11 cellular contexts compared by ENCODE assay signal in genomic region chr4:185847352-185848078, GRCh38. TPM values are rescaled to one million over a fixed set of nuclear protein-coding genes. Genes with fewer than 3 reads are reported as not detected.
DNase-seq lines count a peak whose midpoint lies in the region; ATAC-seq, FAIRE-seq and TF ChIP-seq lines count a peak whose summit lies in the region.
"Had no signal": no experiment of that assay in that cellular context is flagged by ENCODE, and none has a peak within 500 bp of the region (broad histone marks: within the 10 kb centered on the region; RNA-seq: fewer than 3 reads in every experiment).

No MANE protein-coding gene starts in this region.

- no peak overlapping the region for H3K27ac Mint-ChIP-seq in natural killer cell
- H3K27ac Mint-ChIP-seq in activated CD4-positive, alpha-beta T cell treated with anti-CD3 and anti-CD28 coated beads, Interleukin-2, amount 10 ng/mL, durations not matched to agents 24 days and 14 days = no peak overlapping the region

- FAIRE-seq in H54 (lab: Jason Lieb, UNC) = peak; percentile 65
- FAIRE-seq: GM12878 had no signal

- ATAC-seq in GM21390 (IDR thresholded peaks at IDR 0.05; ENCODE audit: unreplicated experiment) = no peak
- no peak for ATAC-seq in natural killer cell
- ATAC-seq: GM12878 had no signal

- H3K27me3 ChIP-seq in SJCRH30 (no peaks in the 10 kb centered on the region), A673 (replicated peaks; ENCODE audit: insufficient read depth, low read depth, low read length, poor library complexity) (no peaks in the 10 kb centered on the region)

- peaks cover 2 to 8% of the 10 kb centered on the region in 2 donors for H3K9me3 Mint-ChIP-seq in natural killer cell
- H3K9me3 Mint-ChIP-seq in activated CD4-positive, alpha-beta T cell treated with anti-CD3 and anti-CD28 coated beads, Interleukin-2, amount 10 ng/mL, durations not matched to agents 24 days and 14 days = no peaks in the 10 kb centered on the region

- no peaks in the 10 kb centered on the region for H3K36me3 ChIP-seq in SJCRH30
- H3K36me3 ChIP-seq in A673 (ENCODE audit: insufficient read depth, low read length, poor library complexity, severe bottlenecking) = no peaks in the 10 kb centered on the region

- CTCF ChIA-PET in A673 (lab: Charles Lee) = no interaction called here

- H3K27ac ChIP-seq in SJCRH30 = peak overlapping the region; percentile 47
- no peak overlapping the region for H3K27ac ChIP-seq in A673 (ENCODE audit: low read depth, low read length, poor library complexity, severe bottlenecking)

- H3K4me1 Mint-ChIP-seq in natural killer cell = no peaks in the 10 kb centered on the region
- no peaks in the 10 kb centered on the region for H3K4me1 Mint-ChIP-seq in activated CD4-positive, alpha-beta T cell treated with anti-CD3 and anti-CD28 coated beads, Interleukin-2, amount 10 ng/mL, durations not matched to agents 24 days and 14 days

- no peak overlapping the region for H3K4me3 Mint-ChIP-seq in natural killer cell
- H3K4me3 Mint-ChIP-seq in activated CD4-positive, alpha-beta T cell treated with anti-CD3 and anti-CD28 coated beads, Interleukin-2, amount 10 ng/mL, durations not matched to agents 24 days and 14 days = no peak overlapping the region
- H3K4me3 Mint-ChIP-seq: brain had no signal

- H3K4me1 ChIP-seq in SJCRH30 (peaks cover 4% of the 10 kb centered on the region), A673 (ENCODE audit: insufficient read depth, low read length, poor library complexity, severe bottlenecking) (no peaks in the 10 kb centered on the region)

- H3K9me3 ChIP-seq in SJCRH30 (replicated peaks) (no peaks in the 10 kb centered on the region), A673 (ENCODE audit: low read depth, low read length, poor library complexity, severe bottlenecking) (no peaks in the 10 kb centered on the region)

- no TSS peak for BruUV-seq in A673 (replicated peaks; lab: Mats Ljungman, UMichigan)

- DNase-seq in H54 (ENCODE audit: insufficient read length, low spot score) (peak; percentile 32), SJCRH30 (peak; percentile 49 to 54), glomerular visceral epithelial cell (ENCODE audit: extremely low spot score) (peak; percentile 66), skeletal muscle cell (ENCODE audit: low read depth) (peak; percentile 93), natural killer cell (no peak), A673 (ENCODE audit: low spot score) (no peak)
- DNase-seq in activated CD4-positive, alpha-beta T cell treated with anti-CD3 and anti-CD28 coated beads, Interleukin-2, amount 10 ng/mL, durations not matched to agents 24 days and 14 days = no peak
- DNase-seq: NCI-H1417 had no signal

- no peak; the same call in 1 of the 2 replicates for TF ChIP-seq POLR2A in H54 (IDR thresholded peaks at IDR 0.05; ENCODE audit: low read depth, low read length)

- intact Hi-C loops in natural killer cell (cut with micrococcal nuclease) (no loop called here), A673 (cut with micrococcal nuclease; ENCODE audit: unreplicated experiment) (no loop called here)
- intact Hi-C loops in activated CD4-positive, alpha-beta T cell treated with anti-CD3 and anti-CD28 coated beads, Interleukin-2, amount 10 ng/mL, durations not matched to agents 24 days and 14 days (cut with micrococcal nuclease) = no loop called here

- no peaks in the 10 kb centered on the region for H3K36me3 Mint-ChIP-seq in natural killer cell
- no peaks in the 10 kb centered on the region for H3K36me3 Mint-ChIP-seq in activated CD4-positive, alpha-beta T cell treated with anti-CD3 and anti-CD28 coated beads, Interleukin-2, amount 10 ng/mL, durations not matched to agents 24 days and 14 days (ENCODE audit: low read depth)

- H3K27me3 Mint-ChIP-seq in natural killer cell (ENCODE audit: low read depth in 2 of 2) = peaks cover 0 to 3% of the 10 kb centered on the region in 2 donors
- no peaks in the 10 kb centered on the region for H3K27me3 Mint-ChIP-seq in activated CD4-positive, alpha-beta T cell treated with anti-CD3 and anti-CD28 coated beads, Interleukin-2, amount 10 ng/mL, durations not matched to agents 24 days and 14 days

- POLR2A ChIA-PET in A673 (lab: Charles Lee; ENCODE audit: low non-redundant PET) = no interaction called here

- H3K4me3 ChIP-seq in SJCRH30 (peak overlapping the region; percentile 35), skeletal muscle cell (ENCODE audit: low read depth, low read length) (no peak overlapping the region), A673 (ENCODE audit: low read depth, low read length, poor library complexity, severe bottlenecking) (no peak overlapping the region)
- H3K4me3 ChIP-seq: GM12878 had no signal

- no peak for TF ChIP-seq CTCF in natural killer cell (IDR thresholded peaks at IDR 0.05)
- no peak for TF ChIP-seq CTCF in A673 (conservative IDR thresholded peaks at IDR 0.05; ENCODE audit: low read depth, low read length)

RNA-seq across cellular contexts. Expression of gene SORBS2, which starts 35.5 kb away (rescaled TPM):
- total RNA-seq in SJCRH30 (2014; rRNA removed; shearing (Covaris generic)) = not detected in 2 replicates
- total RNA-seq in natural killer cell = 10 to 100 TPM; 10.2 to 15.6 (median 13.5) TPM
- total RNA-seq in A673 (2021) = not detected in 2 replicates
- not detected in 2 replicates for total RNA-seq in activated CD4-positive, alpha-beta T cell treated with anti-CD3 and anti-CD28 coated beads, Interleukin-2, amount 10 ng/mL, durations not matched to agents 24 days and 14 days

Comparison
In these comparisons a context has a peak if more than half of its experiments do, and no peak if none do; other contexts are left out.
1. DNase-seq: peak in H54 (single experiment), SJCRH30 (2 of 2), glomerular visceral epithelial cell (single experiment) and skeletal muscle cell (single experiment); none in natural killer cell (single experiment), A673 (single experiment) and activated CD4-positive, alpha-beta T cell treated with anti-CD3 and anti-CD28 coated beads, Interleukin-2, amount 10 ng/mL, durations not matched to agents 24 days and 14 days (single experiment).
2. RNA of gene SORBS2, which starts 35.5 kb away (total RNA-seq): 10.2 to 15.6 TPM in natural killer cell; not detected in SJCRH30, not detected in A673 and not detected in activated CD4-positive, alpha-beta T cell treated with anti-CD3 and anti-CD28 coated beads, Interleukin-2, amount 10 ng/mL, durations not matched to agents 24 days and 14 days; every median in the first group is over 10 times any median in the second.